Comparison of ENCODE assay signal across 2 cellular contexts in genomic region chr16:80875616-80876015, GRCh38.
TF ChIP-seq lines count a peak whose summit lies in the region.

No MANE protein-coding gene starts in this region.

TF ChIP-seq in SK-N-SH, 30 proteins besides CTCF, POLR2A, EP300 and RAD21 (continued from another document):
- TF ChIP-seq, protein P1, sequence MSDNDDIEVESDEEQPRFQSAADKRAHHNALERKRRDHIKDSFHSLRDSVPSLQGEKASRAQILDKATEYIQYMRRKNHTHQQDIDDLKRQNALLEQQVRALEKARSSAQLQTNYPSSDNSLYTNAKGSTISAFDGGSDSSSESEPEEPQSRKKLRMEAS (IDR thresholded peaks at IDR 0.05; ENCODE audit: low read depth) = no peak
- no peak for TF ChIP-seq CHD2 (IDR thresholded peaks at IDR 0.05; ENCODE audit: low read length, partially characterized antibody)

TF ChIP-seq in SK-N-SH treated with all-trans-retinoic acid at 6 μM for 48 hours, 23 proteins besides CTCF, POLR2A, EP300 and RAD21:
- TF ChIP-seq TSHZ2 (CRISPR knock-in tag; IDR thresholded peaks at IDR 0.05) (no peak), PPARA (CRISPR knock-in tag; IDR thresholded peaks at IDR 0.05; ENCODE audit: borderline replicate concordance) (no peak)
- TF ChIP-seq, protein P2, sequence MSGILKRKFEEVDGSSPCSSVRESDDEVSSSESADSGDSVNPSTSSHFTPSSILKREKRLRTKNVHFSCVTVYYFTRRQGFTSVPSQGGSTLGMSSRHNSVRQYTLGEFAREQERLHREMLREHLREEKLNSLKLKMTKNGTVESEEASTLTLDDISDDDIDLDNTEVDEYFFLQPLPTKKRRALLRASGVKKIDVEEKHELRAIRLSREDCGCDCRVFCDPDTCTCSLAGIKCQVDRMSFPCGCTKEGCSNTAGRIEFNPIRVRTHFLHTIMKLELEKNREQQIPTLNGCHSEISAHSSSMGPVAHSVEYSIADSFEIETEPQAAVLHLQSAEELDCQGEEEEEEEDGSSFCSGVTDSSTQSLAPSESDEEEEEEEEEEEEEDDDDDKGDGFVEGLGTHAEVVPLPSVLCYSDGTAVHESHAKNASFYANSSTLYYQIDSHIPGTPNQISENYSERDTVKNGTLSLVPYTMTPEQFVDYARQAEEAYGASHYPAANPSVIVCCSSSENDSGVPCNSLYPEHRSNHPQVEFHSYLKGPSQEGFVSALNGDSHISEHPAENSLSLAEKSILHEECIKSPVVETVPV (CRISPR knock-in tag; IDR thresholded peaks at IDR 0.05) = no peak
